In the genomic region with DNA sequence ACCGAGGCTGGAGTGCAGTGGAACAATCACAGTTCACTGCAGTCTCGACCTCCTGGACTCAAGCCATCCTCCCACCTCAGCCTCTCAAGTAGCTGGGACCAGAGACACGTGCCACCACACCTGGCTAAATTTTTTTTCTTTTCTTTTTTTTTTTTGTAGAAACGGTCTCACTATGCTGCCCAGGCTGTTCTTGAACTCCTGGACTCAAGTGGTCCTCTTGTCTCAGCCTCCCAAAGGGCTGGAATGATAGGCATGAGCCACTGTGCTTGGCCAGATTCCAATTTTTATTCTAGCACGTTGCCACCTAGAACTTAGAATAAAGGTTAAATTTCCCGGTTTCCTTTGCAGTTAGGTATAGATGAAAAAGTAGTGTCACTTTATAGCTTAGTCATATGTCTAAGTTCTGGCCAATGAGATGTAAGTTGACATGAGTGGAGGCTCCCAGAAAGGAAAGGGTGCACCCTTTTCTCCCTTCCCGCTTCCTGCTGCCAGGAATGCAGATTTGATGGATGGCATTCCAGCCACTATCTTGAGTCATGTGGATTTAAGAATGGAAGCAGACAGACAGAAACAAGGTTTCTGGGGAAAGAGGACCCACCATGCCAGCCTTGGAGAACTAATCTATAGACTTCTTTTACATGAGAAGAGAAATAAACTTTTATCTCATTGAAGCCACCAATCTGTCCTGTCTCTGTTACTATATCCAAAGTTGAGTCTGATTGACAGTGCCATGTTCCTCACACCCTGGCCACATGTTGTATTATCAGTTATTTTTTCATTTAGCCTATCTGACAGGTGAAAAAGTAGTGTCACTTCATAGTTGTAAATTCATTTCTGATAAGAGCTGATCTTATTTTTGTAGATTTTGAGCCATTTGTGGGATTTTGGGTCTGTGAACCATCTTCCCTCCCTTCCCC, we compare ENCODE assay signal across 10 cellular contexts.
DNase-seq lines count a peak whose midpoint lies in the region; FAIRE-seq and TF ChIP-seq lines count a peak whose summit lies in the region.
"Had no signal": no experiment of that assay in that cellular context is flagged by ENCODE, and none has a peak within 500 bp of the region (broad histone marks: within the 10 kb centered on the region; RNA-seq: fewer than 3 reads in every experiment).

No MANE protein-coding gene starts in this region.

- H3K56ac ChIP-seq in H1 (replicated peaks; ENCODE audit: insufficient read length, low read depth, low read length) = no peak overlapping the region

- no peak overlapping the region for H3K18ac ChIP-seq in H1 (ENCODE audit: extremely low read depth, low read length)

- H3K4me2 ChIP-seq in PC-9 (peak overlapping the region; percentile 18; the same call in 1 of the 2 replicates), H1 (ENCODE audit: insufficient read depth in 1 of 2, low read depth in 2 of 2, low read length in 2 of 2) (no peak overlapping the region)

- no peak overlapping the region for H2BK12ac ChIP-seq in H1 (ENCODE audit: low read depth, low read length)

- no peak overlapping the region for H4K91ac ChIP-seq in H1 (replicated peaks; ENCODE audit: insufficient read length, low read length)

- TF ChIP-seq POLR2A in H54 (IDR thresholded peaks at IDR 0.05; ENCODE audit: low read depth, low read length) (no peak), H1 (IDR thresholded peaks at IDR 0.05; ENCODE audit: control extremely low read depth in 1 of 2, low read depth in 2 of 2, low read length in 2 of 2) (no peak), spleen (IDR thresholded peaks at IDR 0.05) (no peak)

- H2BK20ac ChIP-seq in H1 (ENCODE audit: low read length) = no peak overlapping the region

- H2BK5ac ChIP-seq in H1 (ENCODE audit: low read depth, low read length) = no peak overlapping the region

- intact Hi-C loops in PC-9 (cut with micrococcal nuclease; ENCODE audit: unreplicated experiment) (no loop called here), spleen (cut with DNase I; ENCODE audit: low total_unique reads) (no loop called here)

- TF ChIP-seq RAD21 in H1 (IDR thresholded peaks at IDR 0.05 in 1 of 2, conservative IDR thresholded peaks at IDR 0.05 in 1 of 2; ENCODE audit: low read depth in 2 of 2, low read length in 2 of 2) = no peak

- TF ChIP-seq CTCF in PC-9 (conservative IDR thresholded peaks at IDR 0.05) = no peak
- no peak for TF ChIP-seq CTCF in H1 (IDR thresholded peaks at IDR 0.05; ENCODE audit: control extremely low read depth in 1 of 3, insufficient read depth in 1 of 3, low read depth in 1 of 3, low read length in 3 of 3)
- no peak for TF ChIP-seq CTCF in spleen (IDR thresholded peaks at IDR 0.05 in 8 of 11, conservative IDR thresholded peaks at IDR 0.05 in 3 of 11)

- H3K23ac ChIP-seq in H1 (ENCODE audit: insufficient read length) = no peak overlapping the region

- H3K27me3 ChIP-seq in PC-9 (ENCODE audit: insufficient read depth, low read depth) (no peaks in the 10 kb centered on the region), H1 (replicated peaks in 1 of 4; ENCODE audit: control insufficient read depth in 3 of 4, extremely low read depth in 1 of 4, insufficient read depth in 3 of 4, low read length in 3 of 4) (no peaks in the 10 kb centered on the region), spleen (replicated peaks in 1 of 7) (no peaks in the 10 kb centered on the region)

- H3K79me2 ChIP-seq in PC-9 (ENCODE audit: low read depth) = no peaks in the 10 kb centered on the region
- no peaks in the 10 kb centered on the region for H3K79me2 ChIP-seq in H1 (ENCODE audit: control insufficient read depth in 1 of 2, insufficient read depth in 2 of 2, low read length in 2 of 2)

- H3K9ac ChIP-seq in H1 (replicated peaks in 1 of 4; ENCODE audit: extremely low read depth in 1 of 4, low read depth in 3 of 4, low read length in 3 of 4) = no peak overlapping the region

- H3K27ac ChIP-seq in PC-9 (peak overlapping the region; percentile 43), H1 (ENCODE audit: low read depth, low read length) (no peak overlapping the region), spleen (peak overlapping the region in 4 of 8 donors; percentile 68 to 84 (median 76))

- POLR2A ChIA-PET in PC-9 (lab: Charles Lee; ENCODE audit: unreplicated experiment) = interaction anchor here (0.5 to 0.7 kb wide), 2 partner anchors 189 to 702 kb away, joined by 5 to 7 read pairs; no protein-coding TSS in a partner anchor
- POLR2A ChIA-PET in H1 (lab: Charles Lee; ENCODE audit: partially characterized antibody) = no interaction called here

- no peak overlapping the region for H2AK5ac ChIP-seq in H1 (ENCODE audit: low read depth, low read length)

- H2BK15ac ChIP-seq in H1 (ENCODE audit: low read length) = no peak overlapping the region

- no TSS peak for BruUV-seq in PC-9 (replicated peaks; lab: Mats Ljungman, UMichigan)

- FAIRE-seq in H54 (lab: Jason Lieb, UNC) (peak; percentile 38), H1 (lab: Jason Lieb, UNC) (no peak)

- 78% methylated on average over 7 of the region's 7 CpGs; no CpG with 5 or more reads in 1 of the 2 experiments for WGBS in H1 (ENCODE audit: extremely low coverage in 1 of 2, insufficient coverage in 1 of 2, insufficient read length in 1 of 2, insufficient replicate concordance in 2 of 2, low coverage in 1 of 2, low lambda C conversion rate in 2 of 2, missing lambda C conversion rate in 1 of 2), 2 experiments
- WGBS in spleen, 5 donors = 58 to 77% (median 73%) methylated on average over 7 of the region's 7 CpGs

- no peak overlapping the region for H2BK120ac ChIP-seq in H1 (replicated peaks; ENCODE audit: low read depth, low read length)

- TF ChIP-seq EP300 in H1 (IDR thresholded peaks at IDR 0.05; ENCODE audit: borderline replicate concordance in 1 of 2, low read depth in 2 of 2, low read length in 2 of 2) = no peak

- no peaks in the 10 kb centered on the region for H3K23me2 ChIP-seq in H1 (ENCODE audit: low read depth, low read length)

- peaks cover 43% of the 10 kb centered on the region for H3F3A ChIP-seq in PC-9 (ENCODE audit: insufficient read depth, low read depth)

- DNase-seq in H54 (ENCODE audit: insufficient read length, low spot score) = peak; percentile 60
- DNase-seq in PC-9 = peak; percentile 48 to 62
- no peak for DNase-seq in H1 (ENCODE audit: low read depth in 1 of 2, low spot score in 2 of 2)
- DNase-seq in spleen = peak; percentile 8
- no peak for DNase-seq in NCI-H1417 treated with DMSO at 0.1 percent for 48 hours (lab: John Stamatoyannopoulos, UW)
- no peak for DNase-seq in SIG-M5 (lab: John Stamatoyannopoulos, UW)
- DNase-seq in stimulated activated CD4-positive, alpha-beta T cell treated with anti-CD3 and anti-CD28 coated beads, Interleukin-2, amount 100 ng/mL, for 24 hours = no peak
- DNase-seq: activated CD4-positive, CD25-positive, alpha-beta regulatory T cell; amygdala; NCI-H82 had no signal

- CTCF ChIA-PET in PC-9 (lab: Charles Lee) = interaction anchor here (0.7 kb wide), 1 partner anchor 12 kb away, joined by 6 read pairs; no protein-coding TSS in a partner anchor
- CTCF ChIA-PET in H1 (lab: Charles Lee; ENCODE audit: partially characterized antibody) = no interaction called here

- H3K4me3 ChIP-seq in PC-9 = no peak overlapping the region
- no peak overlapping the region for H3K4me3 ChIP-seq in H1 (ENCODE audit: extremely low read depth in 1 of 4, insufficient read depth in 2 of 4, low read depth in 3 of 4, low read length in 4 of 4)
- no peak overlapping the region for H3K4me3 ChIP-seq in spleen

- H3K9me3 ChIP-seq in PC-9 (ENCODE audit: insufficient read depth, low read depth) (no peaks in the 10 kb centered on the region), H1 (ENCODE audit: insufficient read depth in 2 of 2, low read depth in 1 of 2, low read length in 1 of 2) (no peaks in the 10 kb centered on the region), spleen (no peaks in the 10 kb centered on the region)

- H2AFZ ChIP-seq in PC-9 (peak overlapping the region; percentile 20; the same call in 1 of the 2 replicates), H1 (ENCODE audit: low read length) (no peak overlapping the region)

- H4K8ac ChIP-seq in H1 (ENCODE audit: extremely low read depth, insufficient read depth, low read length) = no peak overlapping the region

- H3K14ac ChIP-seq in H1 (ENCODE audit: insufficient read length) = no peak overlapping the region

- H3K4me1 ChIP-seq in PC-9 (replicated peaks; ENCODE audit: insufficient read depth) (peaks cover 36% of the 10 kb centered on the region), H1 (replicated peaks in 1 of 4; ENCODE audit: control insufficient read depth in 3 of 4, insufficient read depth in 4 of 4, low read length in 3 of 4) (no peaks in the 10 kb centered on the region), spleen (peaks cover 0 to 27% (median 22%) of the 10 kb centered on the region in 6 donors)

- H3K9me2 ChIP-seq in PC-9 (ENCODE audit: insufficient read depth) = no peaks in the 10 kb centered on the region

- H4K20me1 ChIP-seq in PC-9 (ENCODE audit: insufficient read depth) = no peaks in the 10 kb centered on the region
- no peaks in the 10 kb centered on the region for H4K20me1 ChIP-seq in H1 (replicated peaks in 1 of 2; ENCODE audit: control insufficient read depth in 1 of 2, insufficient read depth in 2 of 2, low read length in 2 of 2)

- no peak overlapping the region for H3K4ac ChIP-seq in H1 (replicated peaks; ENCODE audit: insufficient read length, low read depth, low read length)

- no peak overlapping the region for H4K5ac ChIP-seq in H1 (ENCODE audit: insufficient read length, low read depth, low read length)

- H3K79me1 ChIP-seq in H1 (ENCODE audit: low read depth, low read length) = no peaks in the 10 kb centered on the region

- no peaks in the 10 kb centered on the region for H3K36me3 ChIP-seq in PC-9 (ENCODE audit: low read depth)
- no peaks in the 10 kb centered on the region for H3K36me3 ChIP-seq in H1 (ENCODE audit: control insufficient read depth in 2 of 4, insufficient read depth in 4 of 4, low read length in 3 of 4)
- no peaks in the 10 kb centered on the region for H3K36me3 ChIP-seq in spleen

TF ChIP-seq in H1, 55 proteins besides CTCF, POLR2A, EP300 and RAD21:
- TF ChIP-seq TAF1 (IDR thresholded peaks at IDR 0.05; ENCODE audit: low read depth, low read length) (no peak), E2F6 (IDR thresholded peaks at IDR 0.05) (0 out of 2 replicates have a peak, but pooled peaks have one; percentile 53), TEAD4 (IDR thresholded peaks at IDR 0.05; ENCODE audit: low read depth, low read length) (peak; percentile 87)

Comparison
In these comparisons a context has a peak if more than half of its experiments do, and no peak if none do; other contexts are left out.
1. DNase-seq: peak in H54 (single experiment), PC-9 (2 of 2) and spleen (single experiment); none in H1 (0 of 2), NCI-H1417 treated with DMSO at 0.1 percent for 48 hours (single experiment), SIG-M5 (single experiment) and stimulated activated CD4-positive, alpha-beta T cell treated with anti-CD3 and anti-CD28 coated beads, Interleukin-2, amount 100 ng/mL, for 24 hours (0 of 2).